9 cellular contexts compared by ENCODE assay signal in genomic region chr19:49475191-49475932, GRCh38. TPM values are rescaled to one million over a fixed set of nuclear protein-coding genes. Genes with fewer than 3 reads are reported as not detected.
DNase-seq lines count a peak whose midpoint lies in the region; ATAC-seq and TF ChIP-seq lines count a peak whose summit lies in the region.
"Had no signal": no experiment of that assay in that cellular context is flagged by ENCODE, and none has a peak within 500 bp of the region (broad histone marks: within the 10 kb centered on the region; RNA-seq: fewer than 3 reads in every experiment).

No MANE protein-coding gene starts in this region.

- peak overlapping the region; percentile 100 for H3K4me3 Mint-ChIP-seq in CD4-positive, alpha-beta T cell
- H3K4me3 Mint-ChIP-seq in dendritic cell treated with granulocyte-macrophage colony-stimulating factor and Interleukin-4, amounts not matched to agents 40 ng/mL and 50 ng/mL, for 4 days, result peak overlapping the region; percentile 93

- peaks cover 41% of the 10 kb centered on the region for H3K4me1 ChIP-seq in KMS-11 (ENCODE audit: low read depth, poor library complexity, severe bottlenecking)

- POLR2A ChIA-PET in CD4-positive, alpha-beta T cell (lab: Charles Lee), result interaction anchor here (0.5 to 3.1 kb wide), 9 partner anchors 13 to 201 kb away, joined by 3 to 24 read pairs (median 6); partner anchors contain the start of genes ALDH16A1, PIH1D1, PRMT1 and RPL13A

- H3K36me3 ChIP-seq in KMS-11 (ENCODE audit: insufficient read depth), result no peaks in the 10 kb centered on the region
- H3K36me3 ChIP-seq: pancreas had no signal

- no peaks in the 10 kb centered on the region for H3K9me3 Mint-ChIP-seq in CD4-positive, alpha-beta T cell
- H3K9me3 Mint-ChIP-seq in dendritic cell treated with granulocyte-macrophage colony-stimulating factor and Interleukin-4, amounts not matched to agents 40 ng/mL and 50 ng/mL, for 4 days, result no peaks in the 10 kb centered on the region

- H3K27me3 ChIP-seq in CD4-positive, alpha-beta T cell (ENCODE audit: control insufficient read depth, insufficient read depth, low read length), result no peaks in the 10 kb centered on the region
- H3K27me3 ChIP-seq in KMS-11 (ENCODE audit: insufficient read depth, low read depth), result no peaks in the 10 kb centered on the region
- H3K27me3 ChIP-seq: pancreas had no signal

- H2AFZ ChIP-seq in KMS-11 (ENCODE audit: low read depth), result no peak overlapping the region

- H3K4me1 Mint-ChIP-seq in CD4-positive, alpha-beta T cell (ENCODE audit: low read depth), result peaks cover 50% of the 10 kb centered on the region
- peaks cover 41% of the 10 kb centered on the region for H3K4me1 Mint-ChIP-seq in dendritic cell treated with granulocyte-macrophage colony-stimulating factor and Interleukin-4, amounts not matched to agents 40 ng/mL and 50 ng/mL, for 4 days (ENCODE audit: low read depth)

- no peaks in the 10 kb centered on the region for H3K27me3 Mint-ChIP-seq in CD4-positive, alpha-beta T cell
- H3K27me3 Mint-ChIP-seq in dendritic cell treated with granulocyte-macrophage colony-stimulating factor and Interleukin-4, amounts not matched to agents 40 ng/mL and 50 ng/mL, for 4 days, result peaks cover 17% of the 10 kb centered on the region

- no peak overlapping the region for H3K4me3 ChIP-seq in KMS-11 (IDR thresholded peaks at IDR 0.05; ENCODE audit: insufficient read depth, low read depth, low read length)

- peak overlapping the region; percentile 98 for H3K27ac Mint-ChIP-seq in CD4-positive, alpha-beta T cell
- peak overlapping the region; percentile 90 for H3K27ac Mint-ChIP-seq in dendritic cell treated with granulocyte-macrophage colony-stimulating factor and Interleukin-4, amounts not matched to agents 40 ng/mL and 50 ng/mL, for 4 days

- TF ChIP-seq CTCF in CD4-positive, alpha-beta T cell (IDR thresholded peaks at IDR 0.05), result no peak
- TF ChIP-seq CTCF in KMS-11 (conservative IDR thresholded peaks at IDR 0.05; ENCODE audit: low read depth, low read length), result no peak

- no peak for DNase-seq in CD4-positive, alpha-beta T cell
- DNase-seq in sciatic nerve (ENCODE audit: low spot score), result no peak
- no peak for DNase-seq in G401 (ENCODE audit: low spot score)
- DNase-seq in NCI-H524 treated with DMSO at 0.1 percent for 48 hours (lab: John Stamatoyannopoulos, UW), result no peak
- DNase-seq: pancreas had no signal

- H4K20me1 ChIP-seq in KMS-11 (ENCODE audit: insufficient read depth), result no peaks in the 10 kb centered on the region

- ATAC-seq in CD4-positive, alpha-beta T cell (ENCODE audit: poor library complexity), result no peak
- peak; percentile 7 for ATAC-seq in sciatic nerve
- no peak for ATAC-seq in HG02642 (IDR thresholded peaks at IDR 0.05; ENCODE audit: poor library complexity, unreplicated experiment)
- ATAC-seq in GM21723 (IDR thresholded peaks at IDR 0.05; ENCODE audit: unreplicated experiment), result no peak

- H3K4me2 ChIP-seq in KMS-11, result peak overlapping the region; percentile 77; the same call in 1 of the 2 replicates

- in situ Hi-C loops in G401 (cut with HindIII; ENCODE audit: low sequenced_read_pairs), result no loop called here

- no peak overlapping the region for H3K9ac ChIP-seq in KMS-11

- peaks cover 48% of the 10 kb centered on the region for H3K36me3 Mint-ChIP-seq in CD4-positive, alpha-beta T cell (ENCODE audit: low read depth)
- H3K36me3 Mint-ChIP-seq in dendritic cell treated with granulocyte-macrophage colony-stimulating factor and Interleukin-4, amounts not matched to agents 40 ng/mL and 50 ng/mL, for 4 days (ENCODE audit: low read depth), result peaks cover 12% of the 10 kb centered on the region

- intact Hi-C loops in CD4-positive, alpha-beta T cell (cut with DNase I, micrococcal nuclease), result loop anchor here (2.0 to 10.0 kb wide), 3 partner anchors 13 to 199 kb away; partner anchors contain the start of genes PRMT1 (in 1 of the 2) and RPS11 (in 1 of the 2)
- intact Hi-C loops in dendritic cell treated with granulocyte-macrophage colony-stimulating factor and Interleukin-4, amounts not matched to agents 40 ng/mL and 50 ng/mL, for 4 days (cut with micrococcal nuclease), result no loop called here
- intact Hi-C loops in sciatic nerve (cut with DNase I), result no loop called here

- CTCF ChIA-PET in CD4-positive, alpha-beta T cell (lab: Charles Lee), result interaction anchor here (0.6 to 2.5 kb wide), 21 partner anchors 10 to 378 kb away, joined by 3 to 14 read pairs (median 4); partner anchors contain the start of genes ALDH16A1, CD37, NOSIP and PIH1D1

- no peaks in the 10 kb centered on the region for H3K79me2 ChIP-seq in KMS-11 (ENCODE audit: insufficient read depth, low read depth)

- no peaks in the 10 kb centered on the region for H3K9me3 ChIP-seq in CD4-positive, alpha-beta T cell (ENCODE audit: control insufficient read depth, low read length)
- H3K9me3 ChIP-seq: pancreas had no signal

- H3K27ac ChIP-seq in CD4-positive, alpha-beta T cell (ENCODE audit: low read depth, low read length), result peak overlapping the region; percentile 98
- no peak overlapping the region for H3K27ac ChIP-seq in KMS-11
- H3K27ac ChIP-seq: pancreas had no signal

RNA-seq across cellular contexts. Expression of gene FLT3LG, which starts 1.3 kb away (rescaled TPM):
- 100 to 1,000 TPM; 311 to 325 TPM for total RNA-seq in CD4-positive, alpha-beta T cell
- 19.6 TPM for total RNA-seq in sciatic nerve
- total RNA-seq in G401 (2014; rRNA removed; shearing (Covaris generic)), result 0.74 TPM in 1 of 2 replicates, not detected in the other

RNA-seq across cellular contexts. Expression of gene RPL13A, which starts 12.0 kb away (rescaled TPM):
- 1,000 to 10,000 TPM; 5,328 to 5,481 TPM for total RNA-seq in CD4-positive, alpha-beta T cell
- 1,735 TPM for total RNA-seq in sciatic nerve
- total RNA-seq in G401 (2014; rRNA removed; shearing (Covaris generic)), result 2,624 and 3,787 TPM in 2 replicates

RNA-seq across cellular contexts. Expression of gene RPS11, which starts 20.9 kb away (rescaled TPM):
- 1,000 to 10,000 TPM; 2,912 to 3,041 TPM for total RNA-seq in CD4-positive, alpha-beta T cell
- 1,507 TPM for total RNA-seq in sciatic nerve
- total RNA-seq in G401 (2014; rRNA removed; shearing (Covaris generic)), result 2,371 and 2,995 TPM in 2 replicates

RNA-seq across cellular contexts. Expression of gene ALDH16A1, which starts 22.3 kb away (rescaled TPM):
- total RNA-seq in CD4-positive, alpha-beta T cell, result 10 to 100 TPM; 25.1 to 25.8 TPM
- total RNA-seq in sciatic nerve, result 23.0 TPM
- total RNA-seq in G401 (2014; rRNA removed; shearing (Covaris generic)), result 50.9 and 65.6 TPM in 2 replicates

RNA-seq across cellular contexts. Expression of gene PIH1D1, which starts 23.7 kb away (rescaled TPM):
- total RNA-seq in CD4-positive, alpha-beta T cell, result 100 to 1,000 TPM; 145 to 151 TPM
- total RNA-seq in sciatic nerve, result 73.2 TPM
- total RNA-seq in G401 (2014; rRNA removed; shearing (Covaris generic)), result 148 and 183 TPM in 2 replicates

Comparison
In these comparisons a context has a peak if more than half of its experiments do, and no peak if none do; other contexts are left out.
1. RNA of gene FLT3LG, which starts 1.3 kb away (total RNA-seq): 311 to 325 TPM in CD4-positive, alpha-beta T cell and 19.6 TPM in sciatic nerve (single experiment); 0.74 TPM in G401; every median in the first group is over 10 times any median in the second.
2. intact Hi-C loops: an anchor here in CD4-positive, alpha-beta T cell (2.0 to 10.0 kb wide); none called in dendritic cell treated with granulocyte-macrophage colony-stimulating factor and Interleukin-4, amounts not matched to agents 40 ng/mL and 50 ng/mL, for 4 days and sciatic nerve.